In genomic region chrX:2608638-2609430, GRCh38 we compare ENCODE assay signal across 8 cellular contexts.
DNase-seq lines count a peak whose midpoint lies in the region; ATAC-seq and TF ChIP-seq lines count a peak whose summit lies in the region.

No MANE protein-coding gene starts in this region.

- peaks cover 5% of the 10 kb centered on the region; the same call in 1 of the 2 replicates for H3K27me3 ChIP-seq in GM23338 (ENCODE audit: insufficient read depth)
- H3K27me3 ChIP-seq in uterus: no peaks in the 10 kb centered on the region

- H3K27me3 Mint-ChIP-seq in GM23338 (ENCODE audit: insufficient read depth, low read depth, poor library complexity) (peaks cover 8% of the 10 kb centered on the region), glutamatergic neuron (ENCODE audit: unreplicated experiment) (peaks cover 10% of the 10 kb centered on the region), progenitor cell of endocrine pancreas (peaks cover 9% of the 10 kb centered on the region)
- no peaks in the 10 kb centered on the region for H3K27me3 Mint-ChIP-seq in activated T-helper 2 cell treated with anti-CD3 and anti-CD28 coated beads, Interferon-gamma antibody, Interleukin-2, Interleukin-4, amounts not matched to agents 10 μg/mL and 5 μg/mL and 100 μg/mL, durations not matched to agents 14 hours and 24 hours and 36 hours (ENCODE audit: low read depth)

- H3K4me3 ChIP-seq in GM23338 (peak overlapping the region; percentile 76), uterus (peak overlapping the region; percentile 73 to 82)

- H3K4me3 Mint-ChIP-seq in GM23338 (peak overlapping the region; percentile 90), glutamatergic neuron (ENCODE audit: unreplicated experiment) (peak overlapping the region; percentile 86), progenitor cell of endocrine pancreas (ENCODE audit: low read depth) (peak overlapping the region; percentile 90)
- H3K4me3 Mint-ChIP-seq in activated T-helper 2 cell treated with anti-CD3 and anti-CD28 coated beads, Interferon-gamma antibody, Interleukin-2, Interleukin-4, amounts not matched to agents 10 μg/mL and 5 μg/mL and 100 μg/mL, durations not matched to agents 14 hours and 24 hours and 36 hours (ENCODE audit: low read depth): peak overlapping the region; percentile 95

- no peaks in the 10 kb centered on the region; the same call in 1 of the 2 replicates for H4K20me1 ChIP-seq in GM23338 (replicated peaks; ENCODE audit: insufficient read depth)

- H3K4me2 ChIP-seq in GM23338: peak overlapping the region; percentile 90

- intact Hi-C loops in activated T-helper 2 cell treated with anti-CD3 and anti-CD28 coated beads, Interferon-gamma antibody, Interleukin-2, Interleukin-4, amounts not matched to agents 10 μg/mL and 5 μg/mL and 100 μg/mL, durations not matched to agents 14 hours and 24 hours and 36 hours (cut with micrococcal nuclease): loop anchor here (2.0 to 10.0 kb wide), 4 partner anchors 88 to 1154 kb away; partner anchors contain the start of genes ASMTL, DHRSX and ZBED1
- intact Hi-C loops in uterus (cut with DNase I; ENCODE audit: low total_unique reads): no loop called here

- peaks cover 25% of the 10 kb centered on the region for H3K79me2 ChIP-seq in GM23338 (replicated peaks; ENCODE audit: insufficient read depth)

- ATAC-seq in GM23338: peak; percentile 91

- no peaks in the 10 kb centered on the region for H3K9me3 ChIP-seq in uterus

- H3K9me3 Mint-ChIP-seq in GM23338: peaks cover 4% of the 10 kb centered on the region; the same call in 1 of the 3 replicates
- H3K9me3 Mint-ChIP-seq in activated T-helper 2 cell treated with anti-CD3 and anti-CD28 coated beads, Interferon-gamma antibody, Interleukin-2, Interleukin-4, amounts not matched to agents 10 μg/mL and 5 μg/mL and 100 μg/mL, durations not matched to agents 14 hours and 24 hours and 36 hours: no peaks in the 10 kb centered on the region
- H3K9me3 Mint-ChIP-seq in glutamatergic neuron (ENCODE audit: unreplicated experiment): peaks cover 2% of the 10 kb centered on the region
- H3K9me3 Mint-ChIP-seq in progenitor cell of endocrine pancreas (ENCODE audit: low read depth): peaks cover 4% of the 10 kb centered on the region

- no peak for TF ChIP-seq CTCF in GM23338 (conservative IDR thresholded peaks at IDR 0.05; ENCODE audit: low read depth in 2 of 2)
- TF ChIP-seq CTCF in glutamatergic neuron (IDR thresholded peaks at IDR 0.05; ENCODE audit: partially characterized antibody, unreplicated experiment): no peak
- no peak for TF ChIP-seq CTCF in progenitor cell of endocrine pancreas (IDR thresholded peaks at IDR 0.05; ENCODE audit: unreplicated experiment)
- no peak for TF ChIP-seq CTCF in uterus (IDR thresholded peaks at IDR 0.05)

- H3K36me3 Mint-ChIP-seq in GM23338 (ENCODE audit: low read depth) (peaks cover 25% of the 10 kb centered on the region), glutamatergic neuron (ENCODE audit: unreplicated experiment) (no peaks in the 10 kb centered on the region), progenitor cell of endocrine pancreas (ENCODE audit: insufficient read depth) (peaks cover 15% of the 10 kb centered on the region)
- H3K36me3 Mint-ChIP-seq in activated T-helper 2 cell treated with anti-CD3 and anti-CD28 coated beads, Interferon-gamma antibody, Interleukin-2, Interleukin-4, amounts not matched to agents 10 μg/mL and 5 μg/mL and 100 μg/mL, durations not matched to agents 14 hours and 24 hours and 36 hours (ENCODE audit: low read depth): peaks cover 52% of the 10 kb centered on the region

- H3K36me3 ChIP-seq in GM23338 (ENCODE audit: insufficient read depth) (0 out of 2 replicates have a peak, but pooled peaks cover 6% of the 10 kb centered on the region), uterus (no peaks in the 10 kb centered on the region)

- DNase-seq in EL (peak; percentile 88), GM23338 (ENCODE audit: low spot score) (peak; percentile 90), M059J (ENCODE audit: low read depth) (peak; percentile 83), glutamatergic neuron (peak; percentile 71), progenitor cell of endocrine pancreas (ENCODE audit: low spot score, unreplicated experiment) (peak; percentile 80), uterus (peak; percentile 82 to 88), occipital lobe (lab: John Stamatoyannopoulos, UW) (no peak)
- DNase-seq in activated T-helper 2 cell treated with anti-CD3 and anti-CD28 coated beads, Interferon-gamma antibody, Interleukin-2, Interleukin-4, amounts not matched to agents 10 μg/mL and 5 μg/mL and 100 μg/mL, durations not matched to agents 14 hours and 24 hours and 36 hours (ENCODE audit: low spot score): peak; percentile 87

- H3K27ac Mint-ChIP-seq in GM23338 (peak overlapping the region; percentile 87), glutamatergic neuron (ENCODE audit: unreplicated experiment) (no peak overlapping the region), progenitor cell of endocrine pancreas (peak overlapping the region; percentile 94)
- peak overlapping the region; percentile 89 for H3K27ac Mint-ChIP-seq in activated T-helper 2 cell treated with anti-CD3 and anti-CD28 coated beads, Interferon-gamma antibody, Interleukin-2, Interleukin-4, amounts not matched to agents 10 μg/mL and 5 μg/mL and 100 μg/mL, durations not matched to agents 14 hours and 24 hours and 36 hours

- H3K4me1 Mint-ChIP-seq in GM23338: peaks cover 15% of the 10 kb centered on the region; the same call in 2 of the 3 replicates
- peaks cover 37% of the 10 kb centered on the region for H3K4me1 Mint-ChIP-seq in activated T-helper 2 cell treated with anti-CD3 and anti-CD28 coated beads, Interferon-gamma antibody, Interleukin-2, Interleukin-4, amounts not matched to agents 10 μg/mL and 5 μg/mL and 100 μg/mL, durations not matched to agents 14 hours and 24 hours and 36 hours (ENCODE audit: low read depth)
- no peaks in the 10 kb centered on the region for H3K4me1 Mint-ChIP-seq in glutamatergic neuron (ENCODE audit: low read depth, unreplicated experiment)
- H3K4me1 Mint-ChIP-seq in progenitor cell of endocrine pancreas (ENCODE audit: low read depth): peaks cover 17% of the 10 kb centered on the region

- peak in 1 of 2 donors; percentile 41 for TF ChIP-seq POLR2A in uterus (IDR thresholded peaks at IDR 0.05)

- peaks cover 23% of the 10 kb centered on the region; the same call in 1 of the 2 replicates for H3F3A ChIP-seq in GM23338 (replicated peaks; ENCODE audit: low read depth)

- peak overlapping the region; percentile 92; the same call in 1 of the 2 replicates for H3K27ac ChIP-seq in GM23338 (ENCODE audit: low read depth)
- H3K27ac ChIP-seq in uterus: peak overlapping the region; percentile 85

- H2AFZ ChIP-seq in GM23338: peak overlapping the region; percentile 95

- peaks cover 22% of the 10 kb centered on the region; the same call in 1 of the 2 replicates for H3K4me1 ChIP-seq in GM23338 (ENCODE audit: insufficient read depth)
- H3K4me1 ChIP-seq in uterus: no peaks in the 10 kb centered on the region

- H3K9me2 ChIP-seq in GM23338 (ENCODE audit: insufficient read depth): 0 out of 2 replicates have a peak, but pooled peaks cover 4% of the 10 kb centered on the region

TF ChIP-seq in GM23338, 12 proteins besides CTCF, POLR2A, EP300 and RAD21 (continues in another document):
- peak; percentile 52 for TF ChIP-seq POLR2AphosphoS5 (IDR thresholded peaks at IDR 0.05; ENCODE audit: low read depth)
- TF ChIP-seq ETS1 (IDR thresholded peaks at IDR 0.05): 0 out of 2 replicates have a peak, but pooled peaks have one; percentile 14
